Comparison of ENCODE assay signal across 8 cellular contexts in the genomic region with DNA sequence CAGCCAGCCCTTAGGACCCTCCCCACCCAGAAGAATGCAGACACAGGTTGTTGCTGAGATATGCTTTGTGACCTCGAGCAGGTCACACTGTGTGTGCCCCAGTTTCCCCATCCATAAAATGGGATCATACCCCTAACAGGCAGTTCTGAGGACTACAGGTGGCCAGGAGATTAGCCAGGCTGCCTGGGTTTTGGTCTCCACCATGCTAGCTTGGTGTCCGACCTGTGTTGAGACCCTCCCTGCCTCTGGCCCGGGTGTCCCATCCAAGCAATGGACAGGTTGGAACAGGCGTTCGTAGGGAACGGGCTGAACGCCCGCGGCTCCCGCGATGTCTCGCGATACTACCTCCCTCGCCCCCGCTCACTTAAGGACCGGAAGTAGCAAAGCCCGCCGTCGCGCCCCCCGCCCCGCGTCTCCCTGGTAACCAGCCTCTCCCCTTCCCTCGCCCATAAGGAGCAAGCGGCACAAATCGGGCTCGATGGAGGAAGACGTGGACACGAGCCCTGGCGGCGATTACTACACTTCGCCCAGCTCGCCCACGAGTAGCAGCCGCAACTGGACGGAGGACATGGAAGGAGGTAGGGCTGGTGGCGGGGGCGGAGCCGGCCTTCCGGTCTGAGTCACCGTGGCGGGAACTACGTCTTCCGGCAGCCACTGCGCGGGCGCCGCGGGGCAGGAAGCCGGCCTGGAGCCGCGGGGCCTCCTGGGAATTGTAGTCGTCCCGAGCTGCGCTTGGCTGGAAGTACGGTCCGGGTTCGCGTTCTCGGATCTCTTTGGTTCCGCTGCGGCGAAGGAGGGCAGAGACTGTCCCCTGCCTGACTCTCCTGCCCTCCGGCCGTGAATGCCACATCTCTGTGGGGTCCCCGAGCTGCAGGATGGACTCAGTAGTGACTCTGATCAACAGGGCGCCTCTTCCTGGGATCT. TPM values are rescaled to one million over a fixed set of nuclear protein-coding genes. Genes with fewer than 3 reads are reported as not detected.
DNase-seq lines count a peak whose midpoint lies in the region; ATAC-seq and TF ChIP-seq lines count a peak whose summit lies in the region.

No MANE protein-coding gene starts in this region.

- H3K9me2 ChIP-seq in Karpas-422 (replicated peaks; ENCODE audit: insufficient read depth, low read length) (no peaks in the 10 kb centered on the region), neural cell (ENCODE audit: insufficient read depth, low read length) (no peaks in the 10 kb centered on the region)

- CTCF ChIA-PET in RWPE1 (lab: Yijun Ruan, JAX) = no interaction called here

- H3K9me3 ChIP-seq in Karpas-422 (ENCODE audit: low read length) = no peaks in the 10 kb centered on the region
- no peaks in the 10 kb centered on the region for H3K9me3 ChIP-seq in neural cell (ENCODE audit: low read length)

- H3K9me3 Mint-ChIP-seq in stimulated activated naive CD8-positive, alpha-beta T cell treated with anti-CD3 and anti-CD28 coated beads, Interleukin-15, Interleukin-2, amounts not matched to agents 100 ng/mL and 50 ng/mL, for 24 hours = no peaks in the 10 kb centered on the region

- peak overlapping the region; percentile 99 for H3K27ac Mint-ChIP-seq in stimulated activated naive CD8-positive, alpha-beta T cell treated with anti-CD3 and anti-CD28 coated beads, Interleukin-15, Interleukin-2, amounts not matched to agents 100 ng/mL and 50 ng/mL, for 24 hours

- H3F3A ChIP-seq in neural cell (ENCODE audit: insufficient read depth, low read length, poor library complexity, severe bottlenecking) = no peaks in the 10 kb centered on the region

- DNase-seq in DMS53 (lab: John Stamatoyannopoulos, UW) = peak; percentile 96
- DNase-seq in Karpas-422 = peak; percentile 99
- peak; percentile 95 for DNase-seq in RWPE1 (ENCODE audit: low spot score)
- DNase-seq in activated gamma-delta T cell treated with Interleukin-2 at 50 U/mL for 16 hours = peak; percentile 93
- DNase-seq in fibroblast of villous mesenchyme (ENCODE audit: low read depth) = peak; percentile 96

- peak overlapping the region; percentile 96 for H3K4me3 Mint-ChIP-seq in stimulated activated naive CD8-positive, alpha-beta T cell treated with anti-CD3 and anti-CD28 coated beads, Interleukin-15, Interleukin-2, amounts not matched to agents 100 ng/mL and 50 ng/mL, for 24 hours

- no peak for TF ChIP-seq RAD21 in neural cell (conservative IDR thresholded peaks at IDR 0.05)

- H3K27ac ChIP-seq in Karpas-422 (ENCODE audit: low read length) = peak overlapping the region; percentile 66; the same call in 1 of the 2 replicates
- peak overlapping the region; percentile 90 for H3K27ac ChIP-seq in RWPE1
- peak overlapping the region; percentile 92 for H3K27ac ChIP-seq in neural cell (ENCODE audit: low read length)

- H3K27me3 ChIP-seq in Karpas-422 (ENCODE audit: low read length) (no peaks in the 10 kb centered on the region), neural cell (ENCODE audit: insufficient read depth, low read depth, low read length) (no peaks in the 10 kb centered on the region)

- H3K9ac ChIP-seq in Karpas-422 (ENCODE audit: low read length) = peak overlapping the region; percentile 97
- H3K9ac ChIP-seq in neural cell (ENCODE audit: low read length) = peak overlapping the region; percentile 85

- POLR2A ChIA-PET in RWPE1 (lab: Yijun Ruan, JAX; ENCODE audit: low non-redundant PET) = no interaction called here

- H3K36me3 Mint-ChIP-seq in stimulated activated naive CD8-positive, alpha-beta T cell treated with anti-CD3 and anti-CD28 coated beads, Interleukin-15, Interleukin-2, amounts not matched to agents 100 ng/mL and 50 ng/mL, for 24 hours (ENCODE audit: low read depth) = peaks cover 13% of the 10 kb centered on the region

- H3K4me1 ChIP-seq in Karpas-422 (ENCODE audit: low read length) = peaks cover 12% of the 10 kb centered on the region

- TF ChIP-seq EP300 in neural cell (conservative IDR thresholded peaks at IDR 0.05; ENCODE audit: poor library complexity, severe bottlenecking) = no peak

- H4K20me1 ChIP-seq in Karpas-422 (ENCODE audit: insufficient read depth, low read depth, low read length) (no peaks in the 10 kb centered on the region), neural cell (ENCODE audit: insufficient read depth) (no peaks in the 10 kb centered on the region)

- peaks cover 16% of the 10 kb centered on the region for H3K4me1 Mint-ChIP-seq in stimulated activated naive CD8-positive, alpha-beta T cell treated with anti-CD3 and anti-CD28 coated beads, Interleukin-15, Interleukin-2, amounts not matched to agents 100 ng/mL and 50 ng/mL, for 24 hours (ENCODE audit: low read depth)

- ATAC-seq in GM21723 (IDR thresholded peaks at IDR 0.05; ENCODE audit: unreplicated experiment) = peak; percentile 84

- H3K4me3 ChIP-seq in Karpas-422 (ENCODE audit: low read length) (peak overlapping the region; percentile 88), fibroblast of villous mesenchyme (ENCODE audit: low read depth, low read length) (peak overlapping the region; percentile 56), neural cell (ENCODE audit: low read length) (peak overlapping the region; percentile 71)

- H2AFZ ChIP-seq in Karpas-422 (ENCODE audit: low read length) = peak overlapping the region; percentile 94
- H2AFZ ChIP-seq in neural cell (ENCODE audit: low read depth, low read length) = peak overlapping the region; percentile 92

- H3K79me2 ChIP-seq in Karpas-422 (ENCODE audit: low read length) = no peaks in the 10 kb centered on the region
- no peaks in the 10 kb centered on the region for H3K79me2 ChIP-seq in neural cell (replicated peaks; ENCODE audit: insufficient read depth, low read length)

- no peaks in the 10 kb centered on the region for H3K27me3 Mint-ChIP-seq in stimulated activated naive CD8-positive, alpha-beta T cell treated with anti-CD3 and anti-CD28 coated beads, Interleukin-15, Interleukin-2, amounts not matched to agents 100 ng/mL and 50 ng/mL, for 24 hours

- H3K36me3 ChIP-seq in Karpas-422 (ENCODE audit: insufficient read depth, low read length) (no peaks in the 10 kb centered on the region), neural cell (ENCODE audit: insufficient read depth, low read length) (no peaks in the 10 kb centered on the region)

- TF ChIP-seq CTCF in RWPE1 (conservative IDR thresholded peaks at IDR 0.05; ENCODE audit: low read depth) = no peak
- no peak for TF ChIP-seq CTCF in fibroblast of villous mesenchyme (IDR thresholded peaks at IDR 0.05; ENCODE audit: insufficient read depth, low read depth, low read length)
- peak; percentile 23 for TF ChIP-seq CTCF in neural cell (IDR thresholded peaks at IDR 0.05; ENCODE audit: poor library complexity, severe bottlenecking)

- H3K4me2 ChIP-seq in Karpas-422 (ENCODE audit: low read depth, low read length, poor library complexity, severe bottlenecking) = peak overlapping the region; percentile 96
- peak overlapping the region; percentile 98 for H3K4me2 ChIP-seq in neural cell (ENCODE audit: low read length)

TF ChIP-seq in neural cell, 6 proteins besides CTCF, POLR2A, EP300 and RAD21:
- TF ChIP-seq MXI1 (conservative IDR thresholded peaks at IDR 0.05; ENCODE audit: poor library complexity, severe bottlenecking) (peak; percentile 82), POLR2AphosphoS5 (IDR thresholded peaks at IDR 0.05) (peak; percentile 73), TAF1 (IDR thresholded peaks at IDR 0.05; ENCODE audit: low read depth) (no peak), EZH2 (IDR thresholded peaks at IDR 0.05; ENCODE audit: borderline replicate concordance, insufficient read depth, low read length, poor library complexity, severe bottlenecking) (no peak), SMC3 (conservative IDR thresholded peaks at IDR 0.05; ENCODE audit: poor library complexity) (no peak)
- TF ChIP-seq, protein P1, sequence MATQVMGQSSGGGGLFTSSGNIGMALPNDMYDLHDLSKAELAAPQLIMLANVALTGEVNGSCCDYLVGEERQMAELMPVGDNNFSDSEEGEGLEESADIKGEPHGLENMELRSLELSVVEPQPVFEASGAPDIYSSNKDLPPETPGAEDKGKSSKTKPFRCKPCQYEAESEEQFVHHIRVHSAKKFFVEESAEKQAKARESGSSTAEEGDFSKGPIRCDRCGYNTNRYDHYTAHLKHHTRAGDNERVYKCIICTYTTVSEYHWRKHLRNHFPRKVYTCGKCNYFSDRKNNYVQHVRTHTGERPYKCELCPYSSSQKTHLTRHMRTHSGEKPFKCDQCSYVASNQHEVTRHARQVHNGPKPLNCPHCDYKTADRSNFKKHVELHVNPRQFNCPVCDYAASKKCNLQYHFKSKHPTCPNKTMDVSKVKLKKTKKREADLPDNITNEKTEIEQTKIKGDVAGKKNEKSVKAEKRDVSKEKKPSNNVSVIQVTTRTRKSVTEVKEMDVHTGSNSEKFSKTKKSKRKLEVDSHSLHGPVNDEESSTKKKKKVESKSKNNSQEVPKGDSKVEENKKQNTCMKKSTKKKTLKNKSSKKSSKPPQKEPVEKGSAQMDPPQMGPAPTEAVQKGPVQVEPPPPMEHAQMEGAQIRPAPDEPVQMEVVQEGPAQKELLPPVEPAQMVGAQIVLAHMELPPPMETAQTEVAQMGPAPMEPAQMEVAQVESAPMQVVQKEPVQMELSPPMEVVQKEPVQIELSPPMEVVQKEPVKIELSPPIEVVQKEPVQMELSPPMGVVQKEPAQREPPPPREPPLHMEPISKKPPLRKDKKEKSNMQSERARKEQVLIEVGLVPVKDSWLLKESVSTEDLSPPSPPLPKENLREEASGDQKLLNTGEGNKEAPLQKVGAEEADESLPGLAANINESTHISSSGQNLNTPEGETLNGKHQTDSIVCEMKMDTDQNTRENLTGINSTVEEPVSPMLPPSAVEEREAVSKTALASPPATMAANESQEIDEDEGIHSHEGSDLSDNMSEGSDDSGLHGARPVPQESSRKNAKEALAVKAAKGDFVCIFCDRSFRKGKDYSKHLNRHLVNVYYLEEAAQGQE (IDR thresholded peaks at IDR 0.05; ENCODE audit: borderline replicate concordance) = no peak

RNA-seq across cellular contexts. Expression of a gene that starts 45.4 kb away (rescaled TPM):
- total RNA-seq in Karpas-422 (2014; rRNA removed; shearing (Covaris generic); ENCODE audit: low replicate concordance) = 0.89 and 1.2 TPM in 2 replicates
- not detected in 2 replicates for total RNA-seq in fibroblast of villous mesenchyme
- polyA plus RNA-seq in neural cell = not detected in 2 replicates
- polyA minus RNA-seq in neural cell = not detected in 2 replicates

RNA-seq across cellular contexts. Expression of a gene that starts 48.3 kb away (rescaled TPM):
- total RNA-seq in Karpas-422 (2014; rRNA removed; shearing (Covaris generic); ENCODE audit: low replicate concordance) = not detected in 2 replicates
- total RNA-seq in fibroblast of villous mesenchyme = not detected in 2 replicates
- polyA plus RNA-seq in neural cell = not detected in 2 replicates
- polyA minus RNA-seq in neural cell = not detected in 2 replicates

Comparison
In these comparisons a context has a peak if more than half of its experiments do, and no peak if none do; other contexts are left out.
1. Peak in every context shown above with its lines: DNase-seq, ATAC-seq, H3K4me3 ChIP-seq and H3K27ac ChIP-seq.